In the genomic region with DNA sequence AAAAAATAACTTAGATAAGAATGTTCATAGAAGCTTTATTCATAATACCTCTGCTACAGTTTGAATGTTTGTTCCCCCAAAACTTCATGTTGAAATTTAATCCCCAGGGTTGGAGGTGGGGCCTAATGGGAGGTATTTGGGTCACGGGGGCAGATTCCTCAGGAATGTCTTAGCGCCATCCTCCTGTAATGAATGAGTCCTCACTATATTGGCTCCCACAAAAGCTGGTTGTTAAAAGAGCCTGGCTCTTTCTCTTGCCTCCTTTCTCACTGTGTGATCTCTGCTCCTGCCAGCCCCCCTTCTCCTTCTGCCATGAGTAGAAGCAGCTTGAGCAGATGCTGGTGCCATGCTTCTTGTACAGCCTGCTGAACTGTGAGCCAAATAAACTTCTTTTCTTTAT, we compare ENCODE assay signal across 15 cellular contexts.
"Had no signal": no experiment of that assay in that cellular context is flagged by ENCODE, and none has a peak within 500 bp of the region (broad histone marks: within the 10 kb centered on the region; RNA-seq: fewer than 3 reads in every experiment).

No MANE protein-coding gene starts in this region.

- ATAC-seq: activated CD4-positive, alpha-beta T cell treated with anti-CD3 and anti-CD28 coated beads for 36 hours; activated CD8-positive, alpha-beta T cell treated with anti-CD3 and anti-CD28 coated beads for 36 hours; activated T-cell treated with anti-CD3 and anti-CD28 coated beads, Interleukin-2, amount 50 U/mL, for 72 hours; heart left ventricle; pancreas; stimulated activated naive CD8-positive, alpha-beta T cell treated with anti-CD3 and anti-CD28 coated beads, Interleukin-15, amount 100 ng/mL, for 72 hours had no signal

- FAIRE-seq: pancreas had no signal

- DNase-seq: activated CD4-positive, alpha-beta T cell treated with anti-CD3 and anti-CD28 coated beads for 36 hours; activated CD8-positive, alpha-beta memory T cell treated with anti-CD3 and anti-CD28 coated beads, Interleukin-2, amount 50 U/mL, for 4 hours; activated CD8-positive, alpha-beta T cell treated with anti-CD3 and anti-CD28 coated beads for 36 hours; activated gamma-delta T cell treated with Interleukin-2 at 50 U/mL for 16 hours; activated naive CD8-positive, alpha-beta T cell treated with anti-CD3 and anti-CD28 coated beads for 36 hours; activated T-cell treated with anti-CD3 and anti-CD28 coated beads, Interleukin-2, amount 50 U/mL, for 72 hours; anterior cingulate cortex; esophagus squamous epithelium; foreskin fibroblast; heart left ventricle; kidney; left ventricle myocardium inferior; pancreas; stimulated activated CD4-positive, alpha-beta T cell treated with anti-CD3 and anti-CD28 coated beads, Interleukin-4, amount 100 ng/mL, for 4 hours; stimulated activated naive CD8-positive, alpha-beta T cell treated with anti-CD3 and anti-CD28 coated beads, Interleukin-15, amount 100 ng/mL, for 72 hours had no signal
